ENCODE assay signal across 8 cellular contexts in genomic region chr3:129026728-129027543, GRCh38.
DNase-seq lines count a peak whose midpoint lies in the region; ATAC-seq and TF ChIP-seq lines count a peak whose summit lies in the region.

No MANE protein-coding gene starts in this region.

- peak; percentile 93 for TF ChIP-seq CTCF in VCaP (conservative IDR thresholded peaks at IDR 0.05)
- no peak for TF ChIP-seq CTCF in cardiac fibroblast (IDR thresholded peaks at IDR 0.05; ENCODE audit: low read depth, low read length)

- no peaks in the 10 kb centered on the region for H3K79me2 ChIP-seq in ACC112 (ENCODE audit: control insufficient read depth, insufficient read depth, low read length, unreplicated experiment)

- no peak overlapping the region for H3K27ac ChIP-seq in ACC112 (ENCODE audit: low read depth, low read length)
- peak overlapping the region; percentile 53; the same call in 1 of the 2 replicates for H3K27ac ChIP-seq in VCaP

- peak overlapping the region; percentile 74 for H3K4me3 ChIP-seq in ACC112 (ENCODE audit: low read depth, low read length)
- peak overlapping the region; percentile 17 to 24 for H3K4me3 ChIP-seq in cardiac fibroblast (replicated peaks in 1 of 2; ENCODE audit: low read depth in 2 of 2, low read length in 2 of 2)

- ATAC-seq in GM18858 (IDR thresholded peaks at IDR 0.05; ENCODE audit: unreplicated experiment) (peak; percentile 97), HG03066 (IDR thresholded peaks at IDR 0.05; ENCODE audit: low read depth, unreplicated experiment) (peak; percentile 98)

- peak overlapping the region; percentile 83 for H2AFZ ChIP-seq in ACC112 (ENCODE audit: low read length, unreplicated experiment)

- peaks cover 5% of the 10 kb centered on the region for H3K4me1 ChIP-seq in ACC112 (ENCODE audit: control insufficient read depth, insufficient read depth, low read length, unreplicated experiment)

- no peaks in the 10 kb centered on the region for H3K36me3 ChIP-seq in ACC112 (ENCODE audit: insufficient read depth, low read length)

- H3K27me3 ChIP-seq in ACC112 (ENCODE audit: insufficient read depth, low read length) = peaks cover 13% of the 10 kb centered on the region; the same call in 1 of the 2 replicates

- DNase-seq in NCI-H2107 treated with DMSO at 0.1 percent for 48 hours (lab: John Stamatoyannopoulos, UW; ENCODE audit: unreplicated experiment) (peak; percentile 65), cardiac fibroblast (ENCODE audit: low read depth in 2 of 2) (peak; percentile 67 to 82), iris pigment epithelial cell (ENCODE audit: low read depth) (peak; percentile 88)
- DNase-seq in stimulated activated CD4-positive, alpha-beta T cell treated with anti-CD3 and anti-CD28 coated beads, Interleukin-12 subunit alpha, Interleukin-12 subunit beta, amount 100 ng/mL, for 4 hours = peak; percentile 84
